In genomic region chr4:94459462-94460161, GRCh38 we compare ENCODE assay signal across 16 cellular contexts. TPM values are rescaled to one million over a fixed set of nuclear protein-coding genes. Genes with fewer than 3 reads are reported as not detected.
DNase-seq lines count a peak whose midpoint lies in the region; TF ChIP-seq lines count a peak whose summit lies in the region.
"Had no signal": no experiment of that assay in that cellular context is flagged by ENCODE, and none has a peak within 500 bp of the region (broad histone marks: within the 10 kb centered on the region; RNA-seq: fewer than 3 reads in every experiment).

No MANE protein-coding gene starts in this region.

- no peak for TF ChIP-seq POLR2A in esophagus squamous epithelium (IDR thresholded peaks at IDR 0.05)

- DNase-seq in SK-MEL-5 (ENCODE audit: low read depth, low spot score) (peak; percentile 80), esophagus squamous epithelium (lab: John Stamatoyannopoulos, UW) (no peak), pons (ENCODE audit: low spot score) (peak; percentile 28), AG20443 (ENCODE audit: low spot score) (no peak), T1000 (lab: John Stamatoyannopoulos, UW) (no peak), mesenteric fat pad (ENCODE audit: low spot score) (no peak)
- DNase-seq in stimulated activated CD4-positive, alpha-beta T cell treated with anti-CD3 and anti-CD28 coated beads, Interleukin-4, amount 100 ng/mL, for 24 hours, result no peak
- DNase-seq: activated CD4-positive, CD25-positive, alpha-beta regulatory T cell treated with anti-CD3 and anti-CD28 coated beads, Interleukin-2, amount 50 U/mL, for 72 hours; activated naive CD8-positive, alpha-beta T cell treated with anti-CD3 and anti-CD28 coated beads for 36 hours; colonic mucosa; DMS79; mucosa of descending colon; NCI-H345; stimulated activated CD4-positive, alpha-beta T cell treated with anti-CD3 and anti-CD28 coated beads, Interleukin-2, amount 100 ng/mL, for 24 hours had no signal

- in situ Hi-C loops in SK-MEL-5 (cut with HindIII; ENCODE audit: low pct_unique_long_range_greater_than_20kb, low sequenced_read_pairs), result no loop called here

- intact Hi-C loops in esophagus squamous epithelium (cut with DNase I), result loop anchor here (10.0 kb wide), 1 partner anchor 125 kb away; no protein-coding TSS in a partner anchor

- peak overlapping the region; percentile 41; the same call in 1 of the 2 replicates for H3K27ac ChIP-seq in HUES64 (ENCODE audit: low read depth, low read length)
- H3K27ac ChIP-seq in esophagus squamous epithelium, result peak overlapping the region in 3 of 4 donors; percentile 6 to 99 (median 31)
- H3K27ac ChIP-seq: colonic mucosa, vagina had no signal

- no peak for TF ChIP-seq CTCF in esophagus squamous epithelium (IDR thresholded peaks at IDR 0.05)

- peaks cover 66% of the 10 kb centered on the region for H3K4me1 ChIP-seq in HUES64 (ENCODE audit: insufficient read depth, low read length)
- H3K4me1 ChIP-seq in esophagus squamous epithelium, result peaks cover 0 to 85% (median 5%) of the 10 kb centered on the region in 3 donors
- H3K4me1 ChIP-seq: colonic mucosa had no signal

- 62% methylated on average over 4 of the region's 4 CpGs for WGBS in HUES64
- WGBS in esophagus squamous epithelium, 2 donors, result 63 to 70% methylated on average over 4 of the region's 4 CpGs

- H3K9ac ChIP-seq in HUES64 (ENCODE audit: low read depth, low read length), result no peak overlapping the region

- H3K36me3 ChIP-seq in HUES64 (ENCODE audit: insufficient read depth, low read length) (peaks cover 20% of the 10 kb centered on the region), esophagus squamous epithelium (peaks cover 0 to 22% (median 0%) of the 10 kb centered on the region in 3 donors)
- H3K36me3 ChIP-seq: colonic mucosa, vagina had no signal

- H3K9me3 ChIP-seq in HUES64 (ENCODE audit: insufficient read depth, low read depth, low read length) (no peaks in the 10 kb centered on the region), esophagus squamous epithelium (no peaks in the 10 kb centered on the region)
- H3K9me3 ChIP-seq: colonic mucosa, mucosa of descending colon, vagina had no signal

- H3K4me3 ChIP-seq in HUES64 (ENCODE audit: low read length) (no peak overlapping the region), esophagus squamous epithelium (no peak overlapping the region)
- H3K4me3 ChIP-seq: colonic mucosa, mucosa of descending colon, vagina had no signal

- H3K27me3 ChIP-seq in HUES64 (ENCODE audit: insufficient read depth, low read length), result no peaks in the 10 kb centered on the region
- H3K27me3 ChIP-seq in esophagus squamous epithelium, result no peaks in the 10 kb centered on the region
- H3K27me3 ChIP-seq: colonic mucosa, vagina had no signal

RNA-seq across cellular contexts. Expression of gene PDLIM5, which starts 7.9 kb away (rescaled TPM):
- polyA plus RNA-seq in HUES64 (2013, experiment 1 of 2), result 30.2 TPM
- polyA plus RNA-seq in HUES64 (2013, experiment 2 of 2), result 28.6 TPM
- 21.2 and 25.4 TPM in 2 replicates for total RNA-seq in SK-MEL-5 (2014; rRNA removed; shearing (Covaris generic))
- 18.5 and 31.5 TPM in 2 replicates for polyA plus RNA-seq in SK-MEL-5 (2015; cell fraction: cytosol; rRNA removed)
- 11.1 and 11.2 TPM in 2 replicates for polyA plus RNA-seq in SK-MEL-5 (2015; cell fraction: nucleus; rRNA removed)
- total RNA-seq in esophagus squamous epithelium (100 to 1,000 TPM in 3 of 4 donors, 10 to 100 TPM in 1; 57.0 to 204 (median 157) TPM), mesenteric fat pad (125 TPM)

Comparison
In these comparisons a context has a peak if more than half of its experiments do, and no peak if none do; other contexts are left out.
1. DNase-seq: peak in SK-MEL-5 (single experiment) and pons (single experiment); none in esophagus squamous epithelium (single experiment), AG20443 (single experiment), T1000 (single experiment), mesenteric fat pad (single experiment) and stimulated activated CD4-positive, alpha-beta T cell treated with anti-CD3 and anti-CD28 coated beads, Interleukin-4, amount 100 ng/mL, for 24 hours (single experiment).